Comparison of ENCODE assay signal across 25 cellular contexts in the genomic region with DNA sequence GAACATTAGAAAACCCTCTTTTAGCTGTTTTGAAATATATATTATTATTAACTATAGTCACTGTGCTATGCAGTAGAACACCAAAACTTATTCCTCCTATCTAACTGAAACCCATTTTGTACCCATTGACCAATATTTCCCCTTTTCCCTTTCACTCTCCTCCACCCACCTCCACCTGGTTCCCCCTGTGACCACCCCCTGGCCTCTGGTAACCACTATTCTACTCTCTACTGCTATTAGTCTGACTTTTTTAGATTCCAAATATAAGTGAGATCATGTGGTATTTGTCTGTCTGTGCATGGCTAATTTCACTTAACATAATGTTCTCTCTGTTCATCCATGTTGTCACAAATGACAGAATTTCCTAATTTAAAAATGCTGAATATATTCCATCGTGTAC. TPM values are rescaled to one million over a fixed set of nuclear protein-coding genes. Genes with fewer than 3 reads are reported as not detected.
DNase-seq lines count a peak whose midpoint lies in the region; ATAC-seq, FAIRE-seq and TF ChIP-seq lines count a peak whose summit lies in the region.
"Had no signal": no experiment of that assay in that cellular context is flagged by ENCODE, and none has a peak within 500 bp of the region (broad histone marks: within the 10 kb centered on the region; RNA-seq: fewer than 3 reads in every experiment).

No MANE protein-coding gene starts in this region.

- ATAC-seq in GM18868 (IDR thresholded peaks at IDR 0.05; ENCODE audit: unreplicated experiment) = peak; percentile 51
- ATAC-seq in HG02973 (IDR thresholded peaks at IDR 0.05; ENCODE audit: unreplicated experiment) = peak; percentile 53
- peak; percentile 41 for ATAC-seq in GM12878
- ATAC-seq in stimulated activated memory B cell treated with anti-CD40 and anti-IgM and Interleukin-4, amounts not matched to agents 10 μg/mL and 1 μg/mL and 100 μg/mL, for 72 hours = peak; percentile 36
- ATAC-seq: A549; CD8-positive, alpha-beta T cell had no signal

- no peak overlapping the region for H3K4me3 ChIP-seq in GM12878
- H3K4me3 ChIP-seq: A549; BLaER1 treated with 17β-estradiol and CSF1 and Interleukin-3, amounts not matched to agents 10 nM and 100 nM had no signal

- peaks cover 11% of the 10 kb centered on the region for H3K36me3 Mint-ChIP-seq in stimulated activated memory B cell treated with anti-CD40 and anti-IgM and Interleukin-4, amounts not matched to agents 10 μg/mL and 1 μg/mL and 100 μg/mL, for 72 hours
- H3K36me3 Mint-ChIP-seq: CD8-positive, alpha-beta T cell had no signal

- TF ChIP-seq POLR2A in GM12878 (IDR thresholded peaks at IDR 0.05; ENCODE audit: low read depth, low read length) = no peak

- intact Hi-C loops in GM12878 (cut with micrococcal nuclease; ENCODE audit: unreplicated experiment) = no loop called here

- no peak overlapping the region for H3K9ac ChIP-seq in GM12878 (ENCODE audit: control insufficient read depth, insufficient read depth, low read length)
- H3K9ac ChIP-seq: BLaER1 treated with 17β-estradiol and CSF1 and Interleukin-3, amounts not matched to agents 10 nM and 100 nM had no signal

- peaks cover 4% of the 10 kb centered on the region for H3K9me3 Mint-ChIP-seq in stimulated activated memory B cell treated with anti-CD40 and anti-IgM and Interleukin-4, amounts not matched to agents 10 μg/mL and 1 μg/mL and 100 μg/mL, for 72 hours

- no peak for TF ChIP-seq CTCF in GM12878 (IDR thresholded peaks at IDR 0.05 in 2 of 3, conservative IDR thresholded peaks at IDR 0.05 in 1 of 3; ENCODE audit: control insufficient read depth in 2 of 3, extremely low read depth in 1 of 3, insufficient read depth in 1 of 3, low read depth in 3 of 3, low read length in 3 of 3)

- H3K4me2 ChIP-seq in GM12878 (ENCODE audit: control insufficient read depth, insufficient read depth) = no peak overlapping the region
- H3K4me2 ChIP-seq: A549; BLaER1 treated with 17β-estradiol and CSF1 and Interleukin-3, amounts not matched to agents 10 nM and 100 nM had no signal

- H3K9me3 ChIP-seq in GM12878 (replicated peaks; ENCODE audit: control insufficient read depth, insufficient read depth, low read length) = peaks cover under 1% of the 10 kb centered on the region; the same call in 2 of the 3 replicates

- H3K4me3 Mint-ChIP-seq in stimulated activated memory B cell treated with anti-CD40 and anti-IgM and Interleukin-4, amounts not matched to agents 10 μg/mL and 1 μg/mL and 100 μg/mL, for 72 hours = no peak overlapping the region
- H3K4me3 Mint-ChIP-seq: B cell; CD4-positive, alpha-beta T cell; CD8-positive, alpha-beta T cell had no signal

- FAIRE-seq in GM12878 (lab: Jason Lieb, UNC) = no peak
- FAIRE-seq: D721Med had no signal

- WGBS in GM12878 (ENCODE audit: insufficient coverage, insufficient replicate concordance, low lambda C conversion rate, missing lambda C conversion rate) = 46% methylated on average over 1 of the region's 1 CpG

- no peak overlapping the region for H3K27ac Mint-ChIP-seq in stimulated activated memory B cell treated with anti-CD40 and anti-IgM and Interleukin-4, amounts not matched to agents 10 μg/mL and 1 μg/mL and 100 μg/mL, for 72 hours
- H3K27ac Mint-ChIP-seq: B cell; CD4-positive, alpha-beta T cell; CD8-positive, alpha-beta T cell had no signal

- H3K27me3 Mint-ChIP-seq in stimulated activated memory B cell treated with anti-CD40 and anti-IgM and Interleukin-4, amounts not matched to agents 10 μg/mL and 1 μg/mL and 100 μg/mL, for 72 hours = no peaks in the 10 kb centered on the region
- H3K27me3 Mint-ChIP-seq: B cell had no signal

- no peaks in the 10 kb centered on the region for H3K27me3 ChIP-seq in GM12878 (replicated peaks in 1 of 2; ENCODE audit: control insufficient read depth in 2 of 2, insufficient read depth in 2 of 2, low read length in 1 of 2)
- H3K27me3 ChIP-seq: BLaER1 treated with 17β-estradiol and CSF1 and Interleukin-3, amounts not matched to agents 10 nM and 100 nM had no signal

- peaks cover 42% of the 10 kb centered on the region for H3K4me1 Mint-ChIP-seq in stimulated activated memory B cell treated with anti-CD40 and anti-IgM and Interleukin-4, amounts not matched to agents 10 μg/mL and 1 μg/mL and 100 μg/mL, for 72 hours

- DNase-seq in GM12878 (ENCODE audit: low read depth, low spot score) (no peak), amygdala (lab: John Stamatoyannopoulos, UW) (no peak), NCI-H2107 (lab: John Stamatoyannopoulos, UW) (no peak), HuH-7 (ENCODE audit: low spot score) (no peak)
- no peak for DNase-seq in activated T-cell treated with anti-CD3 and anti-CD28 coated beads, Interleukin-2, amount 50 U/mL, for 48 hours
- DNase-seq: AML-193; Caco-2; Calu3; CD4-positive, alpha-beta T cell; CD8-positive, alpha-beta T cell; DMS153; DMS53; DMS79; DND-41; EL; GDM1 had no signal

- in situ Hi-C loops in GM12878 (cut with MboI) = no loop called here

- SMC1A ChIA-PET in GM12878 (lab: Charles Lee; ENCODE audit: uncharacterized antibody, unreplicated experiment) = interaction anchor here (0.7 to 1.4 kb wide), 2 partner anchors 10 to 104 kb away, joined by 3 to 4 read pairs; no protein-coding TSS in a partner anchor

- no peaks in the 10 kb centered on the region for H3K36me3 ChIP-seq in GM12878 (ENCODE audit: control insufficient read depth in 2 of 2, insufficient read depth in 2 of 2, low read length in 1 of 2)
- H3K36me3 ChIP-seq: BLaER1 treated with 17β-estradiol and CSF1 and Interleukin-3, amounts not matched to agents 10 nM and 100 nM had no signal

- no peak overlapping the region for H2AFZ ChIP-seq in GM12878 (ENCODE audit: control insufficient read depth, low read depth, low read length)

- no peak for TF ChIP-seq EP300 in GM12878 (IDR thresholded peaks at IDR 0.05; ENCODE audit: borderline replicate concordance in 1 of 2, control insufficient read depth in 1 of 2, low read depth in 2 of 2, low read length in 2 of 2)

- no peak overlapping the region for H3K27ac ChIP-seq in GM12878 (ENCODE audit: control insufficient read depth, insufficient read depth)
- H3K27ac ChIP-seq: 22Rv1; A549; BLaER1 treated with 17β-estradiol and CSF1 and Interleukin-3, amounts not matched to agents 10 nM and 100 nM; C4-2B had no signal

- BruUV-seq in GM12878 (replicated peaks; lab: Mats Ljungman, UMichigan) = no TSS peak

- H3K4me1 ChIP-seq in GM12878 (ENCODE audit: control insufficient read depth, insufficient read depth, low read length) = peaks cover 5% of the 10 kb centered on the region; the same call in 1 of the 2 replicates
- H3K4me1 ChIP-seq: A549, Caco-2 had no signal

- RAD21 ChIA-PET in GM12878 (lab: Charles Lee; ENCODE audit: unreplicated experiment) = no interaction called here

- no peak for TF ChIP-seq RAD21 in GM12878 (IDR thresholded peaks at IDR 0.05; ENCODE audit: insufficient read depth, low read depth, low read length)

- CTCF ChIA-PET in GM12878 (lab: Yijun Ruan, JAX) = interaction anchor here (1.4 kb wide), 1 partner anchor 15 kb away, joined by 3 read pairs; no protein-coding TSS in a partner anchor

- POLR2A ChIA-PET in GM12878 (lab: Charles Lee) = no interaction called here

- no peaks in the 10 kb centered on the region; the same call in 1 of the 2 replicates for H3K79me2 ChIP-seq in GM12878 (ENCODE audit: control insufficient read depth, insufficient read depth, low read length)

- H4K20me1 ChIP-seq in GM12878 (ENCODE audit: control insufficient read depth, insufficient read depth) = no peaks in the 10 kb centered on the region

TF ChIP-seq in GM12878, 131 proteins besides CTCF, POLR2A, EP300 and RAD21 (continues in another document):
- TF ChIP-seq POLR2AphosphoS2 (IDR thresholded peaks at IDR 0.05; ENCODE audit: low read depth, low read length) (no peak), RUNX3 (IDR thresholded peaks at IDR 0.05; ENCODE audit: low read length) (peak; percentile 42)

RNA-seq across cellular contexts. Expression of a gene that starts 18.7 kb away (rescaled TPM):
- total RNA-seq in GM12878 (2013; cell fraction: nucleolus; rRNA removed) = 30.1 and 31.6 TPM in 2 replicates
- total RNA-seq in GM12878 (2014; rRNA removed) = 5.5 and 7.6 TPM in 2 replicates
- total RNA-seq in GM12878 (2014; rRNA removed; fragmentation: Illumina TruSeq; extraction: Trizol) = 5.5 and 6.2 TPM in 2 replicates
- 4.8 and 5.3 TPM in 2 replicates for total RNA-seq in GM12878 (2021)
- polyA plus RNA-seq in GM12878 (2011; ENCODE audit: low read depth) = 1.4 TPM
- 7.5 and 11.9 TPM in 2 replicates for polyA plus RNA-seq in GM12878 (2011; rRNA removed)
- polyA plus RNA-seq in GM12878 (2011; cell fraction: cytosol; rRNA removed) = 2.1 and 2.2 TPM in 2 replicates
- 4.6 and 5.6 TPM in 2 replicates for polyA plus RNA-seq in GM12878 (2011; cell fraction: nucleus; rRNA removed)
- 4.1 and 5.2 TPM in 2 replicates for polyA plus RNA-seq in GM12878 (2012)
- polyA plus RNA-seq in GM12878 (2014; fragmentation: Illumina TruSeq; extraction: Trizol) = 4.1 and 4.8 TPM in 2 replicates
- 1 to 10 TPM; 3.3 TPM for polyA plus RNA-seq in GM12878 (2014; fragmentation: Nextera tagmentation; extraction: Ambion mirVana)
- polyA plus RNA-seq in GM12878 (2014; rRNA removed) = 2.6 and 4.4 TPM in 2 replicates
- 1 to 10 TPM; 2.9 to 3.5 TPM for polyA plus RNA-seq in GM12878 (2016; fragmentation: Nextera tagmentation; extraction: Ambion mirVana)
- polyA minus RNA-seq in GM12878 (2011; rRNA and poly(A)+ RNA removed) = 4.1 and 5.0 TPM in 2 replicates
- 1.3 and 2.5 TPM in 2 replicates for polyA minus RNA-seq in GM12878 (2011; cell fraction: cytosol; rRNA and poly(A)+ RNA removed)
- polyA minus RNA-seq in GM12878 (2011; cell fraction: nucleus; rRNA and poly(A)+ RNA removed) = 3.3 and 6.5 TPM in 2 replicates

RNA-seq across cellular contexts. Expression of a gene that starts 58.3 kb away (rescaled TPM):
- 121 and 125 TPM in 2 replicates for total RNA-seq in GM12878 (2013; cell fraction: nucleolus; rRNA removed)
- total RNA-seq in GM12878 (2014; rRNA removed) (37.4 and 47.5 TPM in 2 replicates), GM12878 (2014; rRNA removed; fragmentation: Illumina TruSeq; extraction: Trizol) (51.4 and 55.3 TPM in 2 replicates), GM12878 (2021) (28.1 and 30.0 TPM in 2 replicates)
- 8.7 TPM for polyA plus RNA-seq in GM12878 (2011; ENCODE audit: low read depth)
- polyA plus RNA-seq in GM12878 (2011; rRNA removed) (50.1 and 81.7 TPM in 2 replicates), GM12878 (2014; fragmentation: Illumina TruSeq; extraction: Trizol) (42.7 and 51.8 TPM in 2 replicates), GM12878 (2014; fragmentation: Nextera tagmentation; extraction: Ambion mirVana) (10 to 100 TPM; 37.7 to 38.2 TPM), GM12878 (2014; rRNA removed) (23.5 and 27.8 TPM in 2 replicates), GM12878 (2016; fragmentation: Nextera tagmentation; extraction: Ambion mirVana) (10 to 100 TPM; 43.1 to 47.3 TPM)
- 15.8 and 16.7 TPM in 2 replicates for polyA plus RNA-seq in GM12878 (2011; cell fraction: cytosol; rRNA removed)
- polyA plus RNA-seq in GM12878 (2011; cell fraction: nucleus; rRNA removed) = 47.3 and 48.3 TPM in 2 replicates
- polyA plus RNA-seq in GM12878 (2012) = 12.2 and 21.3 TPM in 2 replicates
- polyA minus RNA-seq in GM12878 (2011; rRNA and poly(A)+ RNA removed) = 36.3 and 50.6 TPM in 2 replicates
- polyA minus RNA-seq in GM12878 (2011; cell fraction: cytosol; rRNA and poly(A)+ RNA removed) = 16.1 and 16.7 TPM in 2 replicates
- 28.5 and 32.4 TPM in 2 replicates for polyA minus RNA-seq in GM12878 (2011; cell fraction: nucleus; rRNA and poly(A)+ RNA removed)
